Comparison of ENCODE assay signal across 24 cellular contexts in genomic region chr11:62430350-62430749, GRCh38. TPM values are rescaled to one million over a fixed set of nuclear protein-coding genes. Genes with fewer than 3 reads are reported as not detected.
A peak's percentile ranks its signal among the peaks of the same experiment; 100 is the strongest.
DNase-seq lines count a peak whose midpoint lies in the region; ATAC-seq, FAIRE-seq and TF ChIP-seq lines count a peak whose summit lies in the region.
"Had no signal": no experiment of that assay in that cellular context is flagged by ENCODE, and none has a peak within 500 bp of the region (broad histone marks: within the 10 kb centered on the region; RNA-seq: fewer than 3 reads in every experiment).

No MANE protein-coding gene starts in this region.

- no peak overlapping the region for H3K4me3 Mint-ChIP-seq in dendritic cell treated with granulocyte-macrophage colony-stimulating factor and Interleukin-4, amounts not matched to agents 40 ng/mL and 50 ng/mL, for 4 days
- H3K4me3 Mint-ChIP-seq in natural killer cell treated with Interleukin-12 subunit alpha and Interleukin-12 subunit beta and Interleukin-15 and Interleukin-18, amount 100 ng/mL, for 72 hours: peak overlapping the region; percentile 21
- H3K4me3 Mint-ChIP-seq: endodermal cell had no signal

- H3K27ac Mint-ChIP-seq in dendritic cell treated with granulocyte-macrophage colony-stimulating factor and Interleukin-4, amounts not matched to agents 40 ng/mL and 50 ng/mL, for 4 days: peak overlapping the region; percentile 83
- peak overlapping the region; percentile 33 to 90 for H3K27ac Mint-ChIP-seq in natural killer cell treated with Interleukin-12 subunit alpha and Interleukin-12 subunit beta and Interleukin-15 and Interleukin-18, amount 100 ng/mL, for 72 hours
- H3K27ac Mint-ChIP-seq: endodermal cell had no signal

- TF ChIP-seq POLR2A in A549 (IDR thresholded peaks at IDR 0.05; ENCODE audit: low read length): no peak

- H3K4me1 Mint-ChIP-seq in dendritic cell treated with granulocyte-macrophage colony-stimulating factor and Interleukin-4, amounts not matched to agents 40 ng/mL and 50 ng/mL, for 4 days (ENCODE audit: low read depth): peaks cover 85% of the 10 kb centered on the region
- H3K4me1 Mint-ChIP-seq in natural killer cell treated with Interleukin-12 subunit alpha and Interleukin-12 subunit beta and Interleukin-15 and Interleukin-18, amount 100 ng/mL, for 72 hours (ENCODE audit: low read depth in 2 of 2): peaks cover 55 to 62% of the 10 kb centered on the region in 2 donors

- H3K14ac ChIP-seq in neuronal stem cell (ENCODE audit: low read length): no peak overlapping the region

- H3K9me3 Mint-ChIP-seq in dendritic cell treated with granulocyte-macrophage colony-stimulating factor and Interleukin-4, amounts not matched to agents 40 ng/mL and 50 ng/mL, for 4 days: no peaks in the 10 kb centered on the region
- no peaks in the 10 kb centered on the region for H3K9me3 Mint-ChIP-seq in natural killer cell treated with Interleukin-12 subunit alpha and Interleukin-12 subunit beta and Interleukin-15 and Interleukin-18, amount 100 ng/mL, for 72 hours

- no peaks in the 10 kb centered on the region for H3K9me3 ChIP-seq in A549
- H3K9me3 ChIP-seq in neuronal stem cell (replicated peaks in 1 of 2; ENCODE audit: control insufficient read depth in 2 of 2, insufficient read depth in 1 of 2, low read depth in 1 of 2, low read length in 2 of 2): peaks cover 0 to 2% of the 10 kb centered on the region in 2 donors
- H3K9me3 ChIP-seq: neutrophil, right atrium auricular region had no signal

- H4K91ac ChIP-seq in neuronal stem cell (ENCODE audit: low read depth, low read length, poor library complexity): no peak overlapping the region

- intact Hi-C loops in dendritic cell treated with granulocyte-macrophage colony-stimulating factor and Interleukin-4, amounts not matched to agents 40 ng/mL and 50 ng/mL, for 4 days (cut with micrococcal nuclease): no loop called here

- H2BK15ac ChIP-seq in neuronal stem cell (ENCODE audit: low read length): no peak overlapping the region

- no peak overlapping the region for H2BK5ac ChIP-seq in neuronal stem cell (ENCODE audit: low read length)

- H3K27ac ChIP-seq in A549 (peak overlapping the region; percentile 47 to 86; a peak in 5 of 6 replicates), coronary artery (peak overlapping the region in 1 of 2 donors; percentile 51), neuronal stem cell (replicated peaks; ENCODE audit: low read length) (no peak overlapping the region)
- H3K27ac ChIP-seq: neutrophil, right atrium auricular region had no signal

- no peaks in the 10 kb centered on the region for H3K79me1 ChIP-seq in neuronal stem cell (ENCODE audit: low read depth, low read length)

- no peak overlapping the region for H2BK12ac ChIP-seq in neuronal stem cell (ENCODE audit: low read length)

- H3K36me3 ChIP-seq in neuronal stem cell (replicated peaks in 1 of 2; ENCODE audit: control insufficient read depth in 2 of 2, insufficient read depth in 2 of 2, low read length in 2 of 2): no peaks in the 10 kb centered on the region
- H3K36me3 ChIP-seq: neutrophil, right atrium auricular region had no signal

- peak overlapping the region; percentile 58; the same call in 1 of the 3 replicates for H3K4me2 ChIP-seq in A549
- no peak overlapping the region for H3K4me2 ChIP-seq in neuronal stem cell (ENCODE audit: insufficient read depth, low read length, poor library complexity, severe bottlenecking)

- no peak overlapping the region for H4K8ac ChIP-seq in neuronal stem cell (ENCODE audit: low read depth, low read length)

- no peaks in the 10 kb centered on the region for H3K27me3 Mint-ChIP-seq in dendritic cell treated with granulocyte-macrophage colony-stimulating factor and Interleukin-4, amounts not matched to agents 40 ng/mL and 50 ng/mL, for 4 days
- no peaks in the 10 kb centered on the region for H3K27me3 Mint-ChIP-seq in natural killer cell treated with Interleukin-12 subunit alpha and Interleukin-12 subunit beta and Interleukin-15 and Interleukin-18, amount 100 ng/mL, for 72 hours

- POLR2A ChIA-PET in A549 (lab: Yijun Ruan, JAX): no interaction called here

- no peak overlapping the region for H3K9ac ChIP-seq in neuronal stem cell (ENCODE audit: low read depth, low read length, poor library complexity)

- H3K23ac ChIP-seq in neuronal stem cell (ENCODE audit: low read depth, low read length, poor library complexity): no peak overlapping the region

- H3K4ac ChIP-seq in neuronal stem cell (ENCODE audit: low read length): no peak overlapping the region

- H3K27me3 ChIP-seq in neuronal stem cell (ENCODE audit: control insufficient read depth in 3 of 3, insufficient read depth in 3 of 3, low read depth in 1 of 3, low read length in 3 of 3): peaks cover 0 to 15% (median 0%) of the 10 kb centered on the region in 3 experiments
- H3K27me3 ChIP-seq: right atrium auricular region had no signal

- 94% methylated on average over 5 of the region's 5 CpGs for WGBS in A549 (ENCODE audit: missing lambda C conversion rate)
- WGBS in neuronal stem cell (ENCODE audit: extremely low coverage in 2 of 2, insufficient read length in 2 of 2, insufficient replicate concordance in 1 of 2), 2 donors: no CpG with 5 or more reads among the region's 5 CpGs

- H3K36me3 Mint-ChIP-seq in dendritic cell treated with granulocyte-macrophage colony-stimulating factor and Interleukin-4, amounts not matched to agents 40 ng/mL and 50 ng/mL, for 4 days (ENCODE audit: low read depth): no peaks in the 10 kb centered on the region
- no peaks in the 10 kb centered on the region for H3K36me3 Mint-ChIP-seq in natural killer cell treated with Interleukin-12 subunit alpha and Interleukin-12 subunit beta and Interleukin-15 and Interleukin-18, amount 100 ng/mL, for 72 hours

- H2BK120ac ChIP-seq in neuronal stem cell (ENCODE audit: low read depth, low read length): no peak overlapping the region

- no peak overlapping the region for H3K18ac ChIP-seq in neuronal stem cell (ENCODE audit: low read length)

- CTCF ChIA-PET in A549 (lab: Yijun Ruan, JAX): interaction anchor here (1.2 to 13.0 kb wide), 4 partner anchors 11 to 118 kb away, joined by 3 to 322 read pairs (median 4); no protein-coding TSS in a partner anchor

- H3K4me3 ChIP-seq in A549: no peak overlapping the region
- H3K4me3 ChIP-seq in coronary artery: no peak overlapping the region
- no peak overlapping the region for H3K4me3 ChIP-seq in neuronal stem cell (ENCODE audit: low read length in 2 of 2)
- H3K4me3 ChIP-seq: right atrium auricular region had no signal

- DNase-seq in A549 (ENCODE audit: low read depth in 1 of 2, low spot score in 1 of 2) (no peak), EL (peak; percentile 30), coronary artery (ENCODE audit: low spot score) (no peak), DMS114 treated with DMSO at 0.1 percent for 48 hours (lab: John Stamatoyannopoulos, UW; ENCODE audit: unreplicated experiment) (no peak), cerebellar nuclear complex (lab: John Stamatoyannopoulos, UW) (no peak), neuronal stem cell (ENCODE audit: low spot score) (no peak)
- no peak for DNase-seq in natural killer cell treated with Interleukin-12 subunit alpha and Interleukin-12 subunit beta and Interleukin-15 and Interleukin-18, amount 100 ng/mL, for 72 hours (ENCODE audit: low spot score)
- DNase-seq: activated gamma-delta T cell; foreskin melanocyte; NCI-H1417; NCI-H2171; NCI-H774; OCI-M1; stimulated activated naive CD8-positive, alpha-beta T cell treated with anti-CD3 and anti-CD28 coated beads, Interleukin-15, Interleukin-2, amounts not matched to agents 100 U/mL and 50 U/mL, for 24 hours; T1000 had no signal

- FAIRE-seq in A549 (lab: Jason Lieb, UNC): no peak
- FAIRE-seq: astrocyte had no signal

- TF ChIP-seq RAD21 in A549 (conservative IDR thresholded peaks at IDR 0.05 in 1 of 2, IDR thresholded peaks at IDR 0.05 in 1 of 2): no peak

- ATAC-seq in A549: no peak
- ATAC-seq in natural killer cell treated with Interleukin-12 subunit alpha and Interleukin-12 subunit beta and Interleukin-15 and Interleukin-18, amount 100 ng/mL, for 72 hours: no peak
- ATAC-seq: stimulated activated naive CD8-positive, alpha-beta T cell treated with anti-CD3 and anti-CD28 coated beads, Interleukin-15, Interleukin-2, amounts not matched to agents 100 U/mL and 50 U/mL, for 24 hours had no signal

- H2AK5ac ChIP-seq in neuronal stem cell (ENCODE audit: low read depth, low read length): no peak overlapping the region

- TF ChIP-seq EP300 in A549 (IDR thresholded peaks at IDR 0.05): no peak

- TF ChIP-seq CTCF in A549 (IDR thresholded peaks at IDR 0.05): no peak
- TF ChIP-seq CTCF in coronary artery (IDR thresholded peaks at IDR 0.05): no peak

- H2AFZ ChIP-seq in neuronal stem cell (ENCODE audit: low read length): no peak overlapping the region

- peaks cover 56% of the 10 kb centered on the region for H3K4me1 ChIP-seq in A549
- H3K4me1 ChIP-seq in neuronal stem cell (ENCODE audit: control insufficient read depth in 2 of 2, insufficient read depth in 1 of 2, low read depth in 1 of 2, low read length in 2 of 2): peaks cover 2 to 5% of the 10 kb centered on the region in 2 donors

TF ChIP-seq in A549, 52 proteins besides CTCF, POLR2A, EP300 and RAD21 (continues in another document):
- TF ChIP-seq EHF (CRISPR knock-in tag; IDR thresholded peaks at IDR 0.05): no peak
- TF ChIP-seq TP53 (CRISPR knock-in tag; IDR thresholded peaks at IDR 0.05): no peak
- no peak for TF ChIP-seq NFE2L2 (conservative IDR thresholded peaks at IDR 0.05; ENCODE audit: low read length)
- no peak for TF ChIP-seq RCOR1 (IDR thresholded peaks at IDR 0.05; ENCODE audit: low read depth, low read length)
- TF ChIP-seq CEBPB (IDR thresholded peaks at IDR 0.05): no peak
- TF ChIP-seq BHLHE40 (IDR thresholded peaks at IDR 0.05; ENCODE audit: low read depth, low read length): no peak
- no peak for TF ChIP-seq TFCP2L1 (CRISPR knock-in tag; IDR thresholded peaks at IDR 0.05)
- TF ChIP-seq RFX5 (IDR thresholded peaks at IDR 0.05): no peak
- TF ChIP-seq MAFK (IDR thresholded peaks at IDR 0.05; ENCODE audit: partially characterized antibody): no peak

RNA-seq across cellular contexts. Expression of gene SCGB1A1, which starts 11.5 kb away (rescaled TPM):
- 0.47 TPM in 1 of 2 replicates, not detected in the other for polyA plus RNA-seq in A549 (2011; rRNA removed)
- polyA plus RNA-seq in A549 (2012; cell fraction: cytosol; rRNA removed): 0.37 and 0.52 TPM in 2 replicates
- not detected in 2 replicates for polyA plus RNA-seq in A549 (2012; cell fraction: nucleus; rRNA removed)
- polyA plus RNA-seq in A549 (2017; fragmentation: RNase III; extraction: RNeasy Plus Mini Kit Qiagen cat#74134 plus additional on column Dnase treatment): not detected in 3 replicates
- not detected in 2 replicates for polyA minus RNA-seq in A549 (2011; rRNA and poly(A)+ RNA removed)
- total RNA-seq in natural killer cell treated with Interleukin-12 subunit alpha and Interleukin-12 subunit beta and Interleukin-15 and Interleukin-18, amount 100 ng/mL, for 72 hours: not detected
- not detected for polyA plus RNA-seq in neuronal stem cell (2013, experiment 1 of 2)
- not detected for polyA plus RNA-seq in neuronal stem cell (2013, experiment 2 of 2)
- total RNA-seq: astrocyte, endodermal cell, HT1080, kidney epithelial cell, mesenteric fat pad, right atrium auricular region, ureter had no signal
